8 cellular contexts compared by ENCODE assay signal in the genomic region with DNA sequence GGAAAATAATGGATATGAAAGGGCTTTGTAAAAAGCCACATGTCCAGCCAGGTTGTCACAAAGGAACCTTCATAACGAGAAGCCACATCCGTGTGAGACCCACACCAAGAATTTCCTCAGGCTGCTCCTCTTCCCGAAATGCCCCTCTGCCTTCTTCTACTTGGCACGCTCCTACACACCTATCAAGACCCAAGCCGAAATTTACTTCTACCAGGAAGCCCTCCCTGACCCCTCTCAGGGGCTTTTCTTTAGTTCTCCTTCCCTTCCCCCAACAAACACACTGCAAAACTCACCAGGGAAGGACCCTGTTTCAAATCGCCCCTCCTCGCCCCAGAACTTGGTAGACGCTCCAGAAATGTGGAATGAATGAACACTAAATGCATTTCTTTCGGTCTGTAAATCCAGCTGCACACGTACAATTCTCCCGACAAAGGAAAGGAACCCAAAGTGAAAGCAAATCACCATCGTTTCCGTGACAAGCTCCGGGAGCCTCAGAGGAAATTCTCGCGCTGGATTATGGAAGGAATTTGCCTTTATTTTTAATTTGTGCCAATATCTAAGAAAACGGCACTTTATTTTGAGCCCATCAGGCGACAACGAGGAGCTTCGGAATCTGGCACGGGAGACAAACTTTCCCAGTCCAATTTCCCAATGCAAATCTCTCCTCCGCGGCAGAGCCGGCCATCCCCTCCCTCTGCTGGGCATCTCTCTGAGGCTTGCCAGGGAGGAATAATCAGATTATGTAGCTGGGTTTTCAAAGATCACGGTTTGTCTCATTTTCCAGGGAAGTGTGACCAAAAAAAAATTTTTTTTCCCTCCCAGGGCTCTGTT. TPM values are rescaled to one million over a fixed set of nuclear protein-coding genes. Genes with fewer than 3 reads are reported as not detected.
DNase-seq lines count a peak whose midpoint lies in the region; TF ChIP-seq lines count a peak whose summit lies in the region.

No MANE protein-coding gene starts in this region.

- H3K9me3 Mint-ChIP-seq in activated T-helper 1 cell treated with anti-CD3 and anti-CD28 coated beads, Interleukin-12 subunit alpha, Interleukin-12 subunit beta, Interleukin-2, Interleukin-4 antibody, amounts not matched to agents 30 ng/mL and 10 ng/mL and 1 ng/mL, durations not matched to agents 14 hours and 24 hours and 36 hours, result no peaks in the 10 kb centered on the region
- no peaks in the 10 kb centered on the region for H3K9me3 Mint-ChIP-seq in immature natural killer cell

- peak in 3 of 7 experiments; percentile 10 to 20 (median 17) for TF ChIP-seq CTCF in stomach (IDR thresholded peaks at IDR 0.05)

- no peak for TF ChIP-seq POLR2A in stomach (IDR thresholded peaks at IDR 0.05)

- no peak overlapping the region for H3K27ac Mint-ChIP-seq in activated T-helper 1 cell treated with anti-CD3 and anti-CD28 coated beads, Interleukin-12 subunit alpha, Interleukin-12 subunit beta, Interleukin-2, Interleukin-4 antibody, amounts not matched to agents 30 ng/mL and 10 ng/mL and 1 ng/mL, durations not matched to agents 14 hours and 24 hours and 36 hours
- peak overlapping the region in 1 of 6 donors; percentile 23 for H3K27ac Mint-ChIP-seq in immature natural killer cell

- H3K36me3 ChIP-seq in stomach, result no peaks in the 10 kb centered on the region

- 10 to 19% (median 17%) methylated on average over 25 of the region's 25 CpGs for WGBS in stomach, 5 donors

- intact Hi-C loops in activated T-helper 1 cell treated with anti-CD3 and anti-CD28 coated beads, Interleukin-12 subunit alpha, Interleukin-12 subunit beta, Interleukin-2, Interleukin-4 antibody, amounts not matched to agents 30 ng/mL and 10 ng/mL and 1 ng/mL, durations not matched to agents 14 hours and 24 hours and 36 hours (cut with micrococcal nuclease), result no loop called here
- intact Hi-C loops in stomach (cut with DNase I; ENCODE audit: low total_unique reads), result no loop called here

- peaks cover 16% of the 10 kb centered on the region for H3K4me1 Mint-ChIP-seq in activated T-helper 1 cell treated with anti-CD3 and anti-CD28 coated beads, Interleukin-12 subunit alpha, Interleukin-12 subunit beta, Interleukin-2, Interleukin-4 antibody, amounts not matched to agents 30 ng/mL and 10 ng/mL and 1 ng/mL, durations not matched to agents 14 hours and 24 hours and 36 hours (ENCODE audit: low read depth)
- peaks cover 13 to 20% of the 10 kb centered on the region in 2 donors for H3K4me1 Mint-ChIP-seq in immature natural killer cell

- H3K4me3 Mint-ChIP-seq in activated T-helper 1 cell treated with anti-CD3 and anti-CD28 coated beads, Interleukin-12 subunit alpha, Interleukin-12 subunit beta, Interleukin-2, Interleukin-4 antibody, amounts not matched to agents 30 ng/mL and 10 ng/mL and 1 ng/mL, durations not matched to agents 14 hours and 24 hours and 36 hours, result peak overlapping the region; percentile 72
- peak overlapping the region; percentile 68 to 86 (median 75) for H3K4me3 Mint-ChIP-seq in immature natural killer cell

- TF ChIP-seq EP300 in stomach (IDR thresholded peaks at IDR 0.05), result no peak

- peak overlapping the region; percentile 45 to 59 (median 50) for H3K4me3 ChIP-seq in stomach

- peaks cover 0 to 66% (median 23%) of the 10 kb centered on the region in 3 donors for H3K27me3 ChIP-seq in stomach

- no peaks in the 10 kb centered on the region for H3K36me3 Mint-ChIP-seq in activated T-helper 1 cell treated with anti-CD3 and anti-CD28 coated beads, Interleukin-12 subunit alpha, Interleukin-12 subunit beta, Interleukin-2, Interleukin-4 antibody, amounts not matched to agents 30 ng/mL and 10 ng/mL and 1 ng/mL, durations not matched to agents 14 hours and 24 hours and 36 hours (ENCODE audit: low read depth)
- H3K36me3 Mint-ChIP-seq in immature natural killer cell, result no peaks in the 10 kb centered on the region

- peak; percentile 68 to 70 for DNase-seq in NCI-H524 (lab: John Stamatoyannopoulos, UW)
- DNase-seq in NCI-H524 treated with DMSO at 0.1 percent for 48 hours (lab: John Stamatoyannopoulos, UW), result no peak
- no peak for DNase-seq in activated T-helper 1 cell treated with anti-CD3 and anti-CD28 coated beads, Interleukin-12 subunit alpha, Interleukin-12 subunit beta, Interleukin-2, Interleukin-4 antibody, amounts not matched to agents 30 ng/mL and 10 ng/mL and 1 ng/mL, durations not matched to agents 14 hours and 24 hours and 36 hours (ENCODE audit: low spot score)
- no peak for DNase-seq in immature natural killer cell
- DNase-seq in stomach, result no peak
- DNase-seq in NCI-H446 (lab: John Stamatoyannopoulos, UW), result no peak
- no peak for DNase-seq in cerebellum (ENCODE audit: low spot score)
- DNase-seq in NCI-H1930 (lab: John Stamatoyannopoulos, UW), result no peak

- H3K9me3 ChIP-seq in stomach, result no peaks in the 10 kb centered on the region

- peaks cover 45% of the 10 kb centered on the region for H3K27me3 Mint-ChIP-seq in activated T-helper 1 cell treated with anti-CD3 and anti-CD28 coated beads, Interleukin-12 subunit alpha, Interleukin-12 subunit beta, Interleukin-2, Interleukin-4 antibody, amounts not matched to agents 30 ng/mL and 10 ng/mL and 1 ng/mL, durations not matched to agents 14 hours and 24 hours and 36 hours (ENCODE audit: insufficient read depth)
- peaks cover 8 to 22% (median 17%) of the 10 kb centered on the region in 3 donors for H3K27me3 Mint-ChIP-seq in immature natural killer cell (ENCODE audit: low read depth in 3 of 3)

- peaks cover 12 to 40% (median 23%) of the 10 kb centered on the region in 4 donors for H3K4me1 ChIP-seq in stomach

- peak overlapping the region; percentile 9 to 70 (median 35) for H3K27ac ChIP-seq in stomach

RNA-seq across cellular contexts. Expression of a gene that starts 13.2 kb away (rescaled TPM):
- not detected in 2 replicates for total RNA-seq in activated T-helper 1 cell treated with anti-CD3 and anti-CD28 coated beads, Interleukin-12 subunit alpha, Interleukin-12 subunit beta, Interleukin-2, Interleukin-4 antibody, amounts not matched to agents 30 ng/mL and 10 ng/mL and 1 ng/mL, durations not matched to agents 14 hours and 24 hours and 36 hours
- polyA plus RNA-seq in immature natural killer cell, result not detected
- total RNA-seq in stomach, result 10 to 100 TPM in 1 of 5 donors, 1 to 10 TPM in 3, under 1 TPM in 1; 0.45 to 19.3 (median 3.3) TPM
- polyA plus RNA-seq in stomach, result 1 to 10 TPM in 1 of 3 donors, under 1 TPM in 2; 0.43 to 1.3 (median 0.46) TPM
- 14.6 TPM for total RNA-seq in cerebellum

Comparison
In these comparisons a context has a peak if more than half of its experiments do, and no peak if none do; other contexts are left out.
1. DNase-seq: peak in NCI-H524 (2 of 2); none in NCI-H524 treated with DMSO at 0.1 percent for 48 hours (single experiment), activated T-helper 1 cell treated with anti-CD3 and anti-CD28 coated beads, Interleukin-12 subunit alpha, Interleukin-12 subunit beta, Interleukin-2, Interleukin-4 antibody, amounts not matched to agents 30 ng/mL and 10 ng/mL and 1 ng/mL, durations not matched to agents 14 hours and 24 hours and 36 hours (single experiment), immature natural killer cell (0 of 3), stomach (single experiment), NCI-H446 (0 of 2), cerebellum (single experiment) and NCI-H1930 (0 of 2).